16 cellular contexts compared by ENCODE assay signal in genomic region chr15:41848595-41848994, GRCh38. TPM values are rescaled to one million over a fixed set of nuclear protein-coding genes. Genes with fewer than 3 reads are reported as not detected.
DNase-seq lines count a peak whose midpoint lies in the region; ATAC-seq, FAIRE-seq and TF ChIP-seq lines count a peak whose summit lies in the region.
"Had no signal": no experiment of that assay in that cellular context is flagged by ENCODE, and none has a peak within 500 bp of the region (broad histone marks: within the 10 kb centered on the region; RNA-seq: fewer than 3 reads in every experiment).

No MANE protein-coding gene starts in this region.

- no peaks in the 10 kb centered on the region for H3K9me3 ChIP-seq in GM12878 (replicated peaks; ENCODE audit: control insufficient read depth, insufficient read depth, low read length)

- H3K27me3 ChIP-seq in GM12878 (replicated peaks in 1 of 2; ENCODE audit: control insufficient read depth in 2 of 2, insufficient read depth in 2 of 2, low read length in 1 of 2) = no peaks in the 10 kb centered on the region
- H3K27me3 ChIP-seq: brain microvascular endothelial cell had no signal

- POLR2A ChIA-PET in GM12878 (lab: Charles Lee) = no interaction called here
- POLR2A ChIA-PET in T-cell (lab: Charles Lee) = no interaction called here

- H3K79me2 ChIP-seq in GM12878 (ENCODE audit: control insufficient read depth, insufficient read depth, low read length) = no peaks in the 10 kb centered on the region

- no peak overlapping the region for H3K4me3 Mint-ChIP-seq in T-cell
- H3K4me3 Mint-ChIP-seq: nephron had no signal

- H3K4me2 ChIP-seq in GM12878 (ENCODE audit: control insufficient read depth, insufficient read depth) = no peak overlapping the region

- TF ChIP-seq RAD21 in GM12878 (IDR thresholded peaks at IDR 0.05; ENCODE audit: insufficient read depth, low read depth, low read length) = no peak

- RAD21 ChIA-PET in GM12878 (lab: Charles Lee; ENCODE audit: unreplicated experiment) = no interaction called here

- ATAC-seq in GM12878 (no peak), T-cell (replicated peaks in 1 of 4) (no peak)

- CTCF ChIA-PET in GM12878 (lab: Yijun Ruan, JAX) (no interaction called here), T-cell (lab: Charles Lee) (no interaction called here)

- no peaks in the 10 kb centered on the region for H3K4me1 ChIP-seq in GM12878 (ENCODE audit: control insufficient read depth, insufficient read depth, low read length)

- no peak for FAIRE-seq in GM12878 (lab: Jason Lieb, UNC)
- FAIRE-seq: small intestine had no signal

- BruUV-seq in GM12878 (replicated peaks; lab: Mats Ljungman, UMichigan) = no TSS peak

- intact Hi-C loops in GM12878 (cut with micrococcal nuclease; ENCODE audit: unreplicated experiment) = no loop called here

- no peaks in the 10 kb centered on the region for H3K27me3 Mint-ChIP-seq in T-cell
- H3K27me3 Mint-ChIP-seq: progenitor cell of endocrine pancreas had no signal

- H3K36me3 Mint-ChIP-seq in T-cell = peaks cover 17% of the 10 kb centered on the region

- no peak overlapping the region for H2AFZ ChIP-seq in GM12878 (ENCODE audit: control insufficient read depth, low read depth, low read length)

- WGBS in GM12878 (ENCODE audit: insufficient coverage, insufficient replicate concordance, low lambda C conversion rate, missing lambda C conversion rate) = 56% methylated on average over 9 of the region's 9 CpGs

- no peak for TF ChIP-seq CTCF in GM12878 (IDR thresholded peaks at IDR 0.05 in 2 of 3, conservative IDR thresholded peaks at IDR 0.05 in 1 of 3; ENCODE audit: control insufficient read depth in 2 of 3, extremely low read depth in 1 of 3, insufficient read depth in 1 of 3, low read depth in 3 of 3, low read length in 3 of 3)

- no peak overlapping the region for H3K27ac ChIP-seq in GM12878 (ENCODE audit: control insufficient read depth, insufficient read depth)
- H3K27ac ChIP-seq: brain microvascular endothelial cell, coronary artery had no signal

- no peak overlapping the region for H3K4me3 ChIP-seq in GM12878
- H3K4me3 ChIP-seq: coronary artery had no signal

- no peaks in the 10 kb centered on the region for H3K9me3 Mint-ChIP-seq in T-cell
- H3K9me3 Mint-ChIP-seq: nephron had no signal

- no peaks in the 10 kb centered on the region; a peak in 1 of 4 replicates for H3K36me3 ChIP-seq in GM12878 (ENCODE audit: control insufficient read depth in 2 of 2, insufficient read depth in 2 of 2, low read length in 1 of 2)

- no peak overlapping the region for H3K9ac ChIP-seq in GM12878 (ENCODE audit: control insufficient read depth, insufficient read depth, low read length)

- H3K27ac Mint-ChIP-seq in T-cell = no peak overlapping the region
- H3K27ac Mint-ChIP-seq: progenitor cell of endocrine pancreas had no signal

- in situ Hi-C loops in GM12878 (cut with MboI) = no loop called here

- H3K4me1 Mint-ChIP-seq in T-cell = no peaks in the 10 kb centered on the region

- TF ChIP-seq POLR2A in GM12878 (IDR thresholded peaks at IDR 0.05; ENCODE audit: low read depth, low read length) = no peak

- SMC1A ChIA-PET in GM12878 (lab: Charles Lee; ENCODE audit: uncharacterized antibody, unreplicated experiment) = no interaction called here

- no peaks in the 10 kb centered on the region; the same call in 1 of the 2 replicates for H4K20me1 ChIP-seq in GM12878 (ENCODE audit: control insufficient read depth, insufficient read depth)

- peak; percentile 45 for DNase-seq in stimulated activated naive CD4-positive, alpha-beta T cell treated with Interleukin-2 at 50 U/mL for 16 hours (lab: John Stamatoyannopoulos, UW)
- no peak for DNase-seq in stimulated activated naive CD4-positive, alpha-beta T cell (lab: John Stamatoyannopoulos, UW)
- DNase-seq in GM12878 (ENCODE audit: low read depth, low spot score) = no peak
- DNase-seq in stimulated activated CD4-positive, alpha-beta T cell treated with anti-CD3 and anti-CD28 coated beads, Interleukin-1b, Interleukin-23, amount 100 ng/mL, for 48 hours = peak; percentile 64
- no peak for DNase-seq in KG1 (lab: John Stamatoyannopoulos, UW)
- no peak for DNase-seq in NAMALWA (ENCODE audit: low spot score)
- no peak for DNase-seq in T-cell
- DNase-seq: brain microvascular endothelial cell, foreskin melanocyte, kidney glomerular epithelial cell, NCI-H1436 treated with DMSO at 0.1 percent for 48 hours, small intestine, T-helper 9 cell had no signal

- no peak for TF ChIP-seq EP300 in GM12878 (IDR thresholded peaks at IDR 0.05; ENCODE audit: borderline replicate concordance in 1 of 2, control insufficient read depth in 1 of 2, low read depth in 2 of 2, low read length in 2 of 2)

TF ChIP-seq in GM12878, 131 proteins besides CTCF, POLR2A, EP300 and RAD21:
- TF ChIP-seq PBX3 (IDR thresholded peaks at IDR 0.05; ENCODE audit: insufficient replicate concordance, low read depth, low read length) (peak; percentile 28), SRF (IDR thresholded peaks at IDR 0.05; ENCODE audit: low read depth in 2 of 2, low read length in 2 of 2) (no peak), NRF1 (conservative IDR thresholded peaks at IDR 0.05; ENCODE audit: low read depth, low read length) (no peak), POLR2AphosphoS5 (IDR thresholded peaks at IDR 0.05; ENCODE audit: low read length) (no peak)

RNA-seq across cellular contexts. Expression of gene PLA2G4B, which starts 9.9 kb away (rescaled TPM):
- total RNA-seq in GM12878 (2013; cell fraction: nucleolus; rRNA removed) = 5.0 and 9.9 TPM in 2 replicates
- total RNA-seq in GM12878 (2014; rRNA removed) (2.6 and 3.1 TPM in 2 replicates), GM12878 (2014; rRNA removed; fragmentation: Illumina TruSeq; extraction: Trizol) (0.67 and 0.78 TPM in 2 replicates), GM12878 (2021) (3.1 and 6.6 TPM in 2 replicates), T-cell (10 to 100 TPM; 32.0 to 55.8 (median 44.9) TPM)
- polyA plus RNA-seq in GM12878 (2011; ENCODE audit: low read depth) = 3.3 TPM
- polyA plus RNA-seq in GM12878 (2011; rRNA removed) (2.7 and 3.2 TPM in 2 replicates), GM12878 (2014; fragmentation: Illumina TruSeq; extraction: Trizol) (0.43 and 2.4 TPM in 2 replicates), GM12878 (2014; fragmentation: Nextera tagmentation; extraction: Ambion mirVana) (under 1 TPM; 0.22 to 0.93 TPM), GM12878 (2014; rRNA removed) (3.8 and 6.9 TPM in 2 replicates), GM12878 (2016; fragmentation: Nextera tagmentation; extraction: Ambion mirVana) (1 to 10 TPM; 4.4 to 6.3 TPM)
- 2.9 and 6.4 TPM in 2 replicates for polyA plus RNA-seq in GM12878 (2011; cell fraction: cytosol; rRNA removed)
- 27.2 and 31.9 TPM in 2 replicates for polyA plus RNA-seq in GM12878 (2011; cell fraction: nucleus; rRNA removed)
- polyA plus RNA-seq in GM12878 (2012) = 2.4 and 3.6 TPM in 2 replicates
- 0.22 and 0.72 TPM in 2 replicates for polyA minus RNA-seq in GM12878 (2011; rRNA and poly(A)+ RNA removed)
- polyA minus RNA-seq in GM12878 (2011; cell fraction: cytosol; rRNA and poly(A)+ RNA removed) = not detected in 2 replicates
- 1.9 and 3.4 TPM in 2 replicates for polyA minus RNA-seq in GM12878 (2011; cell fraction: nucleus; rRNA and poly(A)+ RNA removed)

RNA-seq across cellular contexts. Expression of gene JMJD7, which starts 20.7 kb away (rescaled TPM):
- 18.7 and 20.7 TPM in 2 replicates for total RNA-seq in GM12878 (2013; cell fraction: nucleolus; rRNA removed)
- total RNA-seq in GM12878 (2014; rRNA removed) (7.5 and 8.5 TPM in 2 replicates), GM12878 (2014; rRNA removed; fragmentation: Illumina TruSeq; extraction: Trizol) (4.4 and 4.7 TPM in 2 replicates), GM12878 (2021) (10.3 and 12.2 TPM in 2 replicates), T-cell (10 to 100 TPM; 35.8 to 72.7 (median 45.3) TPM)
- polyA plus RNA-seq in GM12878 (2011; ENCODE audit: low read depth) = 9.5 TPM
- polyA plus RNA-seq in GM12878 (2011; rRNA removed) (3.7 and 6.8 TPM in 2 replicates), GM12878 (2014; fragmentation: Illumina TruSeq; extraction: Trizol) (0.86 and 5.3 TPM in 2 replicates), GM12878 (2014; fragmentation: Nextera tagmentation; extraction: Ambion mirVana) (1 to 10 TPM in 1 of 2 experiments, under 1 TPM in 1; 0.79 to 2.2 TPM), GM12878 (2014; rRNA removed) (8.9 and 9.9 TPM in 2 replicates), GM12878 (2016; fragmentation: Nextera tagmentation; extraction: Ambion mirVana) (10 to 100 TPM in 1 of 2 experiments, 1 to 10 TPM in 1; 6.3 to 10.4 TPM)
- polyA plus RNA-seq in GM12878 (2011; cell fraction: cytosol; rRNA removed) = 8.1 and 12.4 TPM in 2 replicates
- polyA plus RNA-seq in GM12878 (2011; cell fraction: nucleus; rRNA removed) = 17.3 and 21.3 TPM in 2 replicates
- polyA plus RNA-seq in GM12878 (2012) = 4.0 and 6.1 TPM in 2 replicates
- polyA minus RNA-seq in GM12878 (2011; rRNA and poly(A)+ RNA removed) = 3.2 and 4.0 TPM in 2 replicates
- 1.5 and 2.5 TPM in 2 replicates for polyA minus RNA-seq in GM12878 (2011; cell fraction: cytosol; rRNA and poly(A)+ RNA removed)
- 1.6 and 3.9 TPM in 2 replicates for polyA minus RNA-seq in GM12878 (2011; cell fraction: nucleus; rRNA and poly(A)+ RNA removed)

RNA-seq across cellular contexts. Expression of gene SPTBN5, which starts 45.3 kb away (rescaled TPM):
- total RNA-seq in GM12878 (2013; cell fraction: nucleolus; rRNA removed) = 0.15 and 0.17 TPM in 2 replicates
- 0.06 and 0.44 TPM in 2 replicates for total RNA-seq in GM12878 (2014; rRNA removed)
- total RNA-seq in GM12878 (2014; rRNA removed; fragmentation: Illumina TruSeq; extraction: Trizol) = under 0.01 TPM in 1 of 2 replicates, not detected in the other
- total RNA-seq in GM12878 (2021) = 0.05 and 0.18 TPM in 2 replicates
- 0.04 TPM for polyA plus RNA-seq in GM12878 (2011; ENCODE audit: low read depth)
- polyA plus RNA-seq in GM12878 (2011; rRNA removed) = 0.01 and 0.03 TPM in 2 replicates
- polyA plus RNA-seq in GM12878 (2011; cell fraction: cytosol; rRNA removed) = 0.01 and 0.02 TPM in 2 replicates
- polyA plus RNA-seq in GM12878 (2011; cell fraction: nucleus; rRNA removed) = 0.29 and 0.57 TPM in 2 replicates
- 0.08 and 0.11 TPM in 2 replicates for polyA plus RNA-seq in GM12878 (2012)
- 0.01 TPM in 1 of 2 replicates, not detected in the other for polyA plus RNA-seq in GM12878 (2014; fragmentation: Illumina TruSeq; extraction: Trizol)
- polyA plus RNA-seq in GM12878 (2014; fragmentation: Nextera tagmentation; extraction: Ambion mirVana) = not detected
- 0.06 and 0.10 TPM in 2 replicates for polyA plus RNA-seq in GM12878 (2014; rRNA removed)
- polyA plus RNA-seq in GM12878 (2016; fragmentation: Nextera tagmentation; extraction: Ambion mirVana) = not detected
- polyA minus RNA-seq in GM12878 (2011; rRNA and poly(A)+ RNA removed) = 0.05 TPM in 1 of 2 replicates, not detected in the other
- polyA minus RNA-seq in GM12878 (2011; cell fraction: cytosol; rRNA and poly(A)+ RNA removed) = not detected in 2 replicates
- under 0.01 and 0.10 TPM in 2 replicates for polyA minus RNA-seq in GM12878 (2011; cell fraction: nucleus; rRNA and poly(A)+ RNA removed)
- 1 to 10 TPM; 1.0 to 4.0 (median 2.2) TPM for total RNA-seq in T-cell

Comparison
In these comparisons a context has a peak if more than half of its experiments do, and no peak if none do; other contexts are left out.
1. DNase-seq: peak in stimulated activated naive CD4-positive, alpha-beta T cell treated with Interleukin-2 at 50 U/mL for 16 hours (single experiment) and stimulated activated CD4-positive, alpha-beta T cell treated with anti-CD3 and anti-CD28 coated beads, Interleukin-1b, Interleukin-23, amount 100 ng/mL, for 48 hours (single experiment); none in stimulated activated naive CD4-positive, alpha-beta T cell (0 of 6), GM12878 (single experiment), KG1 (single experiment), NAMALWA (single experiment) and T-cell (0 of 34).